Comparison of ENCODE assay signal across 19 cellular contexts in the genomic region with DNA sequence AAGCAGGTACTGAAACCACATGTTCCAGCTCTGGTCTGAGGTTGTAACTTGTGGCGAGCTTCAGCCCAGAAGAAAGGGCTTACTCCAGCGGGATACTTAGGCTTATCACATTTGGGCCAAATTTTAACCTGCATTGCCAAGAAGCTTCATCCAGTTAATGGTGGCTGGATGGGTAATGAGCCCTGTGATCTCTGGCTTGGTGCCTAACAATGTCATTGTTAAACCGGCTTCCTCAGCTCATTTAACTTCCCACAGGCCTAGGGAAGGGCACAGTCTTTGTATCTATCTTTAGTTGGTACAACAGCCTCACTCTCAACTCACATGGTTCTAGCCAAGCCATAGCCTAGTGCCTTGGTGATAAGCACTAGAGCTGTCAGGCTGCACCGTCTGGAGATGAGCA. TPM values are rescaled to one million over a fixed set of nuclear protein-coding genes. Genes with fewer than 3 reads are reported as not detected.
A peak's percentile ranks its signal among the peaks of the same experiment; 100 is the strongest.
DNase-seq lines count a peak whose midpoint lies in the region; ATAC-seq and TF ChIP-seq lines count a peak whose summit lies in the region.
"Had no signal": no experiment of that assay in that cellular context is flagged by ENCODE, and none has a peak within 500 bp of the region (broad histone marks: within the 10 kb centered on the region; RNA-seq: fewer than 3 reads in every experiment).

No MANE protein-coding gene starts in this region.

- 36% methylated on average over 4 of the region's 4 CpGs for WGBS in right cardiac atrium
- WGBS in smooth muscle cell (ENCODE audit: low lambda C conversion rate): 58% methylated on average over 4 of the region's 4 CpGs

- no peaks in the 10 kb centered on the region for H3K79me2 ChIP-seq in smooth muscle cell (ENCODE audit: low read depth)

- H4K20me1 ChIP-seq in smooth muscle cell (ENCODE audit: low read depth): no peaks in the 10 kb centered on the region

- no peaks in the 10 kb centered on the region for H3K36me3 ChIP-seq in smooth muscle cell (ENCODE audit: low read depth)

- intact Hi-C loops in right cardiac atrium (cut with DNase I): no loop called here

- peak; percentile 85 to 90 for ATAC-seq in right cardiac atrium

- H3K4me3 ChIP-seq in astrocyte of the spinal cord (ENCODE audit: low read depth, low read length) (no peak overlapping the region), right cardiac atrium (ENCODE audit: low read length) (no peak overlapping the region), smooth muscle cell (no peak overlapping the region)

- H3K9me3 ChIP-seq in right cardiac atrium (ENCODE audit: control insufficient read depth, low read length): no peaks in the 10 kb centered on the region
- no peaks in the 10 kb centered on the region for H3K9me3 ChIP-seq in smooth muscle cell (replicated peaks; ENCODE audit: low read depth)

- H3K27me3 ChIP-seq in right cardiac atrium (ENCODE audit: control insufficient read depth, insufficient read depth): no peaks in the 10 kb centered on the region
- no peaks in the 10 kb centered on the region for H3K27me3 ChIP-seq in smooth muscle cell (ENCODE audit: low read depth)

- no peak overlapping the region for H2AFZ ChIP-seq in smooth muscle cell (ENCODE audit: low read depth)

- H3K4me2 ChIP-seq in smooth muscle cell: no peak overlapping the region

- peak; percentile 22 for DNase-seq in NCI-H1694 (lab: John Stamatoyannopoulos, UW)
- no peak for DNase-seq in NCI-H1694 treated with DMSO at 0.1 percent for 48 hours (lab: John Stamatoyannopoulos, UW)
- peak; percentile 76 for DNase-seq in astrocyte of the spinal cord (ENCODE audit: low read depth, low spot score)
- no peak for DNase-seq in right cardiac atrium
- no peak for DNase-seq in smooth muscle cell (lab: John Stamatoyannopoulos, UW; ENCODE audit: unreplicated experiment)
- no peak for DNase-seq in activated effector memory CD4-positive, alpha-beta T cell treated with anti-CD3 and anti-CD28 coated beads, Interleukin-2, amount 50 U/mL, for 16 hours
- no peak for DNase-seq in stimulated activated CD4-positive, alpha-beta T cell treated with anti-CD3 and anti-CD28 coated beads, Interleukin-2, amount 100 ng/mL, for 48 hours
- no peak for DNase-seq in activated CD4-positive, CD25-positive, alpha-beta regulatory T cell treated with anti-CD3 and anti-CD28 coated beads, Interleukin-2, amount 50 U/mL, for 72 hours
- DNase-seq: activated CD4-positive, alpha-beta T cell treated with anti-CD3 and anti-CD28 coated beads for 1 hour; HCEC 1CT; Karpas-422; NCI-H146; NCI-H526 treated with DMSO at 0.1 percent for 48 hours; RPMI8226; stimulated activated naive CD4-positive, alpha-beta T cell had no signal

- TF ChIP-seq CTCF in astrocyte of the spinal cord (IDR thresholded peaks at IDR 0.05; ENCODE audit: low read depth, low read length): no peak
- TF ChIP-seq CTCF in smooth muscle cell (IDR thresholded peaks at IDR 0.05; ENCODE audit: borderline replicate concordance, insufficient read depth, poor library complexity, severe bottlenecking): no peak

- in situ Hi-C loops in astrocyte of the spinal cord (cut with HindIII; ENCODE audit: low sequenced_read_pairs): no loop called here

- no peak overlapping the region for H3K9ac ChIP-seq in smooth muscle cell (ENCODE audit: low read depth)

- H3K27ac ChIP-seq in right cardiac atrium (ENCODE audit: low read length): peak overlapping the region; percentile 76
- H3K27ac ChIP-seq in smooth muscle cell (ENCODE audit: low read depth): peak overlapping the region; percentile 77
- H3K27ac ChIP-seq: HL-60 had no signal

- H3F3A ChIP-seq in smooth muscle cell (ENCODE audit: low read depth): peaks cover 16% of the 10 kb centered on the region

- H3K4me1 ChIP-seq in right cardiac atrium (ENCODE audit: control insufficient read depth, insufficient read depth, low read length) (no peaks in the 10 kb centered on the region), smooth muscle cell (ENCODE audit: low read depth) (peaks cover 9% of the 10 kb centered on the region)

RNA-seq across cellular contexts. Expression of a gene that starts 43.6 kb away (rescaled TPM):
- total RNA-seq in right cardiac atrium (under 1 TPM in 3 of 4 donors, not detected in 1; 0.11 to 0.26 (median 0.25) TPM), smooth muscle cell (not detected in 2 replicates)
- polyA plus RNA-seq in right cardiac atrium (0.32 TPM), smooth muscle cell (0.27 TPM in 1 of 2 replicates, not detected in the other)
- total RNA-seq: cerebellum, lower leg skin had no signal
- polyA plus RNA-seq: neural cell had no signal

Comparison
In these comparisons a context has a peak if more than half of its experiments do, and no peak if none do; other contexts are left out.
1. DNase-seq: peak in NCI-H1694 (single experiment) and astrocyte of the spinal cord (single experiment); none in NCI-H1694 treated with DMSO at 0.1 percent for 48 hours (single experiment), right cardiac atrium (0 of 3), smooth muscle cell (single experiment), activated effector memory CD4-positive, alpha-beta T cell treated with anti-CD3 and anti-CD28 coated beads, Interleukin-2, amount 50 U/mL, for 16 hours (single experiment), stimulated activated CD4-positive, alpha-beta T cell treated with anti-CD3 and anti-CD28 coated beads, Interleukin-2, amount 100 ng/mL, for 48 hours (0 of 2) and activated CD4-positive, CD25-positive, alpha-beta regulatory T cell treated with anti-CD3 and anti-CD28 coated beads, Interleukin-2, amount 50 U/mL, for 72 hours (single experiment).